Comparison of ENCODE assay signal across 8 cellular contexts in the genomic region with DNA sequence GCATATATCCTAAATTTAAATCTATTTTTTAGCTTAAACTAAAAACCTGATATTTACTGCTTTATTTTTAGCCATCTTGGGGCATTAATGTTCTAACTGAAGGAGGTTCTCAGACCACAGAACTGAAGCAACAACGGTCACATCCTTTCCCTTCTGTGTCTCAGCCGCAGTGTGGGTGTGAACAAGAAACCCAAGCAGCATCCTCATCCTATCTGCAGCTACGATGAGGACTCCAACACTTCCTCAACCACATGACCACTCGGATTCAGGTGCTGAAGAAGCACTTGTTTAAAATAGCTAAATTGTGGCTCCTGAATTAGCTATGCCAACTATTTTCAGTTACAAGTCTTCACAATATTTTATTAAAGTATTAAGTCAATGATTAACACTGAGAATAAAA. TPM values are rescaled to one million over a fixed set of nuclear protein-coding genes. Genes with fewer than 3 reads are reported as not detected.
DNase-seq lines count a peak whose midpoint lies in the region; ATAC-seq, FAIRE-seq and TF ChIP-seq lines count a peak whose summit lies in the region.

No MANE protein-coding gene starts in this region.

- no peaks in the 10 kb centered on the region for H3K9me3 Mint-ChIP-seq in naive B cell

- TF ChIP-seq EP300 in A549 (IDR thresholded peaks at IDR 0.05) = no peak

- H3K27me3 Mint-ChIP-seq in naive B cell = no peaks in the 10 kb centered on the region

- peak overlapping the region; percentile 48 for H3K4me2 ChIP-seq in A549

- H3K27ac ChIP-seq in A549 = peak overlapping the region; percentile 4 to 59; a peak in 3 of 6 replicates

- intact Hi-C loops in posterior cingulate gyrus (cut with DNase I) = no loop called here

- no peak for TF ChIP-seq RAD21 in A549 (conservative IDR thresholded peaks at IDR 0.05 in 1 of 2, IDR thresholded peaks at IDR 0.05 in 1 of 2)

- H3K4me1 ChIP-seq in A549 = peaks cover 62% of the 10 kb centered on the region

- WGBS in A549 (ENCODE audit: missing lambda C conversion rate) = 37% methylated on average over 4 of the region's 4 CpGs

- H3K4me3 ChIP-seq in A549 = no peak overlapping the region

- POLR2A ChIA-PET in A549 (lab: Yijun Ruan, JAX) = no interaction called here

- no peaks in the 10 kb centered on the region for H3K9me3 ChIP-seq in A549

- CTCF ChIA-PET in A549 (lab: Yijun Ruan, JAX) = interaction anchor here (0.7 to 3.5 kb wide), 3 partner anchors 37 to 153 kb away, joined by 3 to 10 read pairs (median 6); no protein-coding TSS in a partner anchor

- H3K4me1 Mint-ChIP-seq in naive B cell = peaks cover 21 to 48% (median 36%) of the 10 kb centered on the region in 3 donors

- TF ChIP-seq POLR2A in A549 (IDR thresholded peaks at IDR 0.05; ENCODE audit: low read length) = no peak

- H3K36me3 Mint-ChIP-seq in naive B cell = no peaks in the 10 kb centered on the region

- ATAC-seq in A549 = no peak
- peak; percentile 81 for ATAC-seq in GM19452 (IDR thresholded peaks at IDR 0.05; ENCODE audit: unreplicated experiment)
- peak; percentile 65 for ATAC-seq in HG03354 (IDR thresholded peaks at IDR 0.05; ENCODE audit: poor library complexity, severe bottlenecking, unreplicated experiment)
- peak; percentile 14 to 35 for ATAC-seq in naive B cell (ENCODE audit: low read depth in 2 of 2)

- no peak overlapping the region for H3K27ac Mint-ChIP-seq in naive B cell

- FAIRE-seq in A549 (lab: Jason Lieb, UNC) = no peak

- H3K4me3 Mint-ChIP-seq in naive B cell = peak overlapping the region in 1 of 8 donors; percentile 39

- TF ChIP-seq CTCF in A549 (IDR thresholded peaks at IDR 0.05) = no peak

- DNase-seq in A549 (ENCODE audit: low read depth in 1 of 2, low spot score in 1 of 2) (no peak), naive B cell (no peak), NCI-H2196 (lab: John Stamatoyannopoulos, UW; ENCODE audit: unreplicated experiment) (no peak), posterior cingulate gyrus (no peak), NCI-H524 (lab: John Stamatoyannopoulos, UW) (no peak)
- peak; percentile 54 to 57 for DNase-seq in activated CD4-positive, alpha-beta T cell treated with anti-CD3 and anti-CD28 coated beads for 4 hours

TF ChIP-seq in A549, 52 proteins besides CTCF, POLR2A, EP300 and RAD21:
- TF ChIP-seq, protein P1, sequence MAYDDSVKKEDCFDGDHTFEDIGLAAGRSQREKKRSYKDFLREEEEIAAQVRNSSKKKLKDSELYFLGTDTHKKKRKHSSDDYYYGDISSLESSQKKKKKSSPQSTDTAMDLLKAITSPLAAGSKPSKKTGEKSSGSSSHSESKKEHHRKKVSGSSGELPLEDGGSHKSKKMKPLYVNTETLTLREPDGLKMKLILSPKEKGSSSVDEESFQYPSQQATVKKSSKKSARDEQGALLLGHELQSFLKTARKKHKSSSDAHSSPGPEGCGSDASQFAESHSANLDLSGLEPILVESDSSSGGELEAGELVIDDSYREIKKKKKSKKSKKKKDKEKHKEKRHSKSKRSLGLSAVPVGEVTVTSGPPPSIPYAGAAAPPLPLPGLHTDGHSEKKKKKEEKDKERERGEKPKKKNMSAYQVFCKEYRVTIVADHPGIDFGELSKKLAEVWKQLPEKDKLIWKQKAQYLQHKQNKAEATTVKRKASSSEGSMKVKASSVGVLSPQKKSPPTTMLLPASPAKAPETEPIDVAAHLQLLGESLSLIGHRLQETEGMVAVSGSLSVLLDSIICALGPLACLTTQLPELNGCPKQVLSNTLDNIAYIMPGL (CRISPR knock-in tag; IDR thresholded peaks at IDR 0.05; ENCODE audit: borderline replicate concordance) = no peak
- TF ChIP-seq SREBF2 (IDR thresholded peaks at IDR 0.05) = no peak
- TF ChIP-seq FOSB (CRISPR knock-in tag; IDR thresholded peaks at IDR 0.05) = no peak
- TF ChIP-seq NFE2L2 (conservative IDR thresholded peaks at IDR 0.05; ENCODE audit: low read length) = no peak
- TF ChIP-seq EHF (CRISPR knock-in tag; IDR thresholded peaks at IDR 0.05) = no peak
- TF ChIP-seq FOSL2 (IDR thresholded peaks at IDR 0.05) = no peak
- no peak for TF ChIP-seq FOSL2 (CRISPR knock-in tag; IDR thresholded peaks at IDR 0.05)
- TF ChIP-seq CBX8 (IDR thresholded peaks at IDR 0.05) = no peak
- TF ChIP-seq, protein P2, sequence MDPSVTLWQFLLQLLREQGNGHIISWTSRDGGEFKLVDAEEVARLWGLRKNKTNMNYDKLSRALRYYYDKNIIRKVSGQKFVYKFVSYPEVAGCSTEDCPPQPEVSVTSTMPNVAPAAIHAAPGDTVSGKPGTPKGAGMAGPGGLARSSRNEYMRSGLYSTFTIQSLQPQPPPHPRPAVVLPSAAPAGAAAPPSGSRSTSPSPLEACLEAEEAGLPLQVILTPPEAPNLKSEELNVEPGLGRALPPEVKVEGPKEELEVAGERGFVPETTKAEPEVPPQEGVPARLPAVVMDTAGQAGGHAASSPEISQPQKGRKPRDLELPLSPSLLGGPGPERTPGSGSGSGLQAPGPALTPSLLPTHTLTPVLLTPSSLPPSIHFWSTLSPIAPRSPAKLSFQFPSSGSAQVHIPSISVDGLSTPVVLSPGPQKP (IDR thresholded peaks at IDR 0.05; ENCODE audit: low read depth, low read length) = no peak
- TF ChIP-seq, protein P3, sequence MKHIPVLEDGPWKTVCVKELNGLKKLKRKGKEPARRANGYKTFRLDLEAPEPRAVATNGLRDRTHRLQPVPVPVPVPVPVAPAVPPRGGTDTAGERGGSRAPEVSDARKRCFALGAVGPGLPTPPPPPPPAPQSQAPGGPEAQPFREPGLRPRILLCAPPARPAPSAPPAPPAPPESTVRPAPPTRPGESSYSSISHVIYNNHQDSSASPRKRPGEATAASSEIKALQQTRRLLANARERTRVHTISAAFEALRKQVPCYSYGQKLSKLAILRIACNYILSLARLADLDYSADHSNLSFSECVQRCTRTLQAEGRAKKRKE (CRISPR knock-in tag; IDR thresholded peaks at IDR 0.05; ENCODE audit: low read depth) = no peak
- TF ChIP-seq NR3C1 (IDR thresholded peaks at IDR 0.05) = no peak
- no peak for TF ChIP-seq MAFK (IDR thresholded peaks at IDR 0.05; ENCODE audit: partially characterized antibody)
TF ChIP-seq in A549: peak in this region for 0.

RNA-seq across cellular contexts. Expression of a gene that starts 5.3 kb away (rescaled TPM):
- 73.2 and 77.0 TPM in 2 replicates for polyA plus RNA-seq in A549 (2011; rRNA removed)
- polyA plus RNA-seq in A549 (2012; cell fraction: cytosol; rRNA removed) = 22.5 and 29.6 TPM in 2 replicates
- 30.1 and 31.2 TPM in 2 replicates for polyA plus RNA-seq in A549 (2012; cell fraction: nucleus; rRNA removed)
- polyA plus RNA-seq in A549 (2017; fragmentation: RNase III; extraction: RNeasy Plus Mini Kit Qiagen cat#74134 plus additional on column Dnase treatment) = 41.8 to 48.3 TPM (median 45.8 TPM) in 3 replicates
- polyA minus RNA-seq in A549 (2011; rRNA and poly(A)+ RNA removed) = 54.6 and 62.5 TPM in 2 replicates
- 10 to 100 TPM; 15.4 to 23.0 (median 16.8) TPM for polyA plus RNA-seq in naive B cell (ENCODE audit: low read depth in 6 of 6)

RNA-seq across cellular contexts. Expression of a gene that starts 32.3 kb away (rescaled TPM):
- polyA plus RNA-seq in A549 (2011; rRNA removed) (10.6 and 17.4 TPM in 2 replicates), A549 (2017; fragmentation: RNase III; extraction: RNeasy Plus Mini Kit Qiagen cat#74134 plus additional on column Dnase treatment) (8.7 to 10.0 TPM (median 9.1 TPM) in 3 replicates), naive B cell (ENCODE audit: low read depth in 6 of 6) (10 to 100 TPM; 12.6 to 20.4 (median 18.3) TPM)
- 11.0 and 11.8 TPM in 2 replicates for polyA plus RNA-seq in A549 (2012; cell fraction: cytosol; rRNA removed)
- polyA plus RNA-seq in A549 (2012; cell fraction: nucleus; rRNA removed) = 41.8 and 42.7 TPM in 2 replicates
- polyA minus RNA-seq in A549 (2011; rRNA and poly(A)+ RNA removed) = 5.8 and 7.5 TPM in 2 replicates

Comparison
In these comparisons a context has a peak if more than half of its experiments do, and no peak if none do; other contexts are left out.
1. ATAC-seq: peak in GM19452 (single experiment), HG03354 (single experiment) and naive B cell (2 of 2); none in A549 (0 of 2).
2. DNase-seq: peak in activated CD4-positive, alpha-beta T cell treated with anti-CD3 and anti-CD28 coated beads for 4 hours (2 of 2); none in A549 (0 of 2), naive B cell (single experiment), NCI-H2196 (single experiment), posterior cingulate gyrus (0 of 10) and NCI-H524 (0 of 2).